In the genomic region with DNA sequence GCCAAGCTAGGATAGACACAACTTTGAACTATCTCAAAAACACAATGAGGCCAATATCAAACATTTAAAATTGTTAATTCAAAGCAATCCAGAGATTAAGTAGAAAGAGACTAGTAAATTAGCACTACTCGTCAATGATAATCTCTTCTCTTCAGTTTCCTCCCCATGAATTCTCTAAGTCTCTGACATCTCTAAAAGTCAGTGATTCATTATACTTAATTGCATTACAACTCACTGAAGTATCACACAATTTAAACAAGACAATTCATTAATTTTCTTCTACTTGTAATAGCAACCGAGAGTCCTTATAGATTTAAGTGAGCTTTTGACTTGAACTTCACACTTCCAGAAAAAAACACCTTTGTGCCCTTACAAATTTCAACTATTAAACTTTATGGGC, we compare ENCODE assay signal across 1 cellular context.
TF ChIP-seq lines count a peak whose summit lies in the region.

No MANE protein-coding gene starts in this region.

TF ChIP-seq in A549, 52 proteins besides CTCF, POLR2A, EP300 and RAD21 (continued from another document):
- TF ChIP-seq, protein P1, sequence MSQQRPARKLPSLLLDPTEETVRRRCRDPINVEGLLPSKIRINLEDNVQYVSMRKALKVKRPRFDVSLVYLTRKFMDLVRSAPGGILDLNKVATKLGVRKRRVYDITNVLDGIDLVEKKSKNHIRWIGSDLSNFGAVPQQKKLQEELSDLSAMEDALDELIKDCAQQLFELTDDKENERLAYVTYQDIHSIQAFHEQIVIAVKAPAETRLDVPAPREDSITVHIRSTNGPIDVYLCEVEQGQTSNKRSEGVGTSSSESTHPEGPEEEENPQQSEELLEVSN (IDR thresholded peaks at IDR 0.05; ENCODE audit: borderline replicate concordance, low read depth): no peak
- no peak for TF ChIP-seq HDAC2 (IDR thresholded peaks at IDR 0.05)
- TF ChIP-seq NPAS2 (CRISPR knock-in tag; IDR thresholded peaks at IDR 0.05; ENCODE audit: borderline replicate concordance): no peak
- TF ChIP-seq ZFP36 (IDR thresholded peaks at IDR 0.05; ENCODE audit: borderline replicate concordance, partially characterized antibody): no peak
- no peak for TF ChIP-seq NR3C1 (IDR thresholded peaks at IDR 0.05)
- TF ChIP-seq, protein P2, sequence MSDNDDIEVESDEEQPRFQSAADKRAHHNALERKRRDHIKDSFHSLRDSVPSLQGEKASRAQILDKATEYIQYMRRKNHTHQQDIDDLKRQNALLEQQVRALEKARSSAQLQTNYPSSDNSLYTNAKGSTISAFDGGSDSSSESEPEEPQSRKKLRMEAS (IDR thresholded peaks at IDR 0.05): no peak
- TF ChIP-seq ZNF302 (CRISPR knock-in tag; IDR thresholded peaks at IDR 0.05): no peak
- TF ChIP-seq POLR2AphosphoS2 (conservative IDR thresholded peaks at IDR 0.05; ENCODE audit: low read length): no peak
- TF ChIP-seq MAZ (IDR thresholded peaks at IDR 0.05; ENCODE audit: borderline replicate concordance, low read depth, low read length): no peak
- no peak for TF ChIP-seq HOXB13 (CRISPR knock-in tag; IDR thresholded peaks at IDR 0.05; ENCODE audit: low read depth)
- no peak for TF ChIP-seq ESRRA (IDR thresholded peaks at IDR 0.05; ENCODE audit: borderline replicate concordance, low read length)
- TF ChIP-seq KDM5A (IDR thresholded peaks at IDR 0.05): no peak
- no peak for TF ChIP-seq FOSB (CRISPR knock-in tag; IDR thresholded peaks at IDR 0.05)
- TF ChIP-seq, protein P3, sequence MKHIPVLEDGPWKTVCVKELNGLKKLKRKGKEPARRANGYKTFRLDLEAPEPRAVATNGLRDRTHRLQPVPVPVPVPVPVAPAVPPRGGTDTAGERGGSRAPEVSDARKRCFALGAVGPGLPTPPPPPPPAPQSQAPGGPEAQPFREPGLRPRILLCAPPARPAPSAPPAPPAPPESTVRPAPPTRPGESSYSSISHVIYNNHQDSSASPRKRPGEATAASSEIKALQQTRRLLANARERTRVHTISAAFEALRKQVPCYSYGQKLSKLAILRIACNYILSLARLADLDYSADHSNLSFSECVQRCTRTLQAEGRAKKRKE (CRISPR knock-in tag; IDR thresholded peaks at IDR 0.05; ENCODE audit: low read depth): no peak
- no peak for TF ChIP-seq SMC3 (IDR thresholded peaks at IDR 0.05)
TF ChIP-seq in A549: peak in this region for 0.
